ENCODE assay signal across 13 cellular contexts in the genomic region with DNA sequence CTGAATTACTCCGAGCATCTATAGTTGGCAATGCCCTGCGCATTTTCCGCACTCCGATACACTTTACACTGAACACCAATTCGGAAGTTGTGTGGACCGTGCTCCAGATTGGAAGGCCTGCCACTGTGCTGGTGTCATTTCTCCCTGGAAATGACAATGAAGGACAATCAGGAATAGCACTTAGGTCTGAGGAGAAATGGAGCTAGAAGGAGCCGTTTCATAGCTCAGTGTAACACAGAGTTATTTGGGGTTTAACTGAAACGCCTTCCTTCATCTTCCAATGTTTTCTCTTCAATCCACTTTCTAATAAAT. TPM values are rescaled to one million over a fixed set of nuclear protein-coding genes. Genes with fewer than 3 reads are reported as not detected.
A peak's percentile ranks its signal among the peaks of the same experiment; 100 is the strongest.
DNase-seq lines count a peak whose midpoint lies in the region; ATAC-seq and TF ChIP-seq lines count a peak whose summit lies in the region.
"Had no signal": no experiment of that assay in that cellular context is flagged by ENCODE, and none has a peak within 500 bp of the region (broad histone marks: within the 10 kb centered on the region; RNA-seq: fewer than 3 reads in every experiment).

No MANE protein-coding gene starts in this region.

- H3K4me3 ChIP-seq in fibroblast of mammary gland (ENCODE audit: control insufficient read depth, low read depth, low read length) (peak overlapping the region; percentile 9), neural cell (ENCODE audit: low read length) (peak overlapping the region; percentile 89), uterus (peak overlapping the region; percentile 12 to 45)

- no peak overlapping the region for H2AFZ ChIP-seq in neural cell (ENCODE audit: low read depth, low read length)

- no peaks in the 10 kb centered on the region for H3K36me3 Mint-ChIP-seq in activated naive CD8-positive, alpha-beta T cell
- H3K36me3 Mint-ChIP-seq in activated naive CD8-positive, alpha-beta T cell treated with anti-CD3 and anti-CD28 coated beads, Interleukin-2, amount 50 U/mL, for 24 hours (ENCODE audit: low read depth), result no peaks in the 10 kb centered on the region

- H3K9ac ChIP-seq in neural cell (ENCODE audit: low read length), result peak overlapping the region; percentile 60

- H3K79me2 ChIP-seq in neural cell (replicated peaks; ENCODE audit: insufficient read depth, low read length), result no peaks in the 10 kb centered on the region

- TF ChIP-seq CTCF in fibroblast of mammary gland (conservative IDR thresholded peaks at IDR 0.05; ENCODE audit: control insufficient read depth, insufficient read depth, low read depth, low read length) (no peak), neural cell (IDR thresholded peaks at IDR 0.05; ENCODE audit: poor library complexity, severe bottlenecking) (no peak), uterus (IDR thresholded peaks at IDR 0.05) (no peak)

- no peaks in the 10 kb centered on the region for H4K20me1 ChIP-seq in neural cell (ENCODE audit: insufficient read depth)

- H3K9me2 ChIP-seq in neural cell (ENCODE audit: insufficient read depth, low read length), result no peaks in the 10 kb centered on the region

- no peak overlapping the region for H3K27ac Mint-ChIP-seq in activated naive CD8-positive, alpha-beta T cell
- no peak overlapping the region for H3K27ac Mint-ChIP-seq in activated naive CD8-positive, alpha-beta T cell treated with anti-CD3 and anti-CD28 coated beads, Interleukin-2, amount 50 U/mL, for 24 hours
- H3K27ac Mint-ChIP-seq: T-helper 1 cell treated with Interleukin-12 subunit alpha and Interleukin-12 subunit beta and Interleukin-4 antibody, amounts not matched to agents 30 μg/mL and 1 μg/mL, for 36 hours had no signal

- peaks cover 9% of the 10 kb centered on the region for H3K4me1 Mint-ChIP-seq in activated naive CD8-positive, alpha-beta T cell (ENCODE audit: low read depth)
- peaks cover 3% of the 10 kb centered on the region for H3K4me1 Mint-ChIP-seq in activated naive CD8-positive, alpha-beta T cell treated with anti-CD3 and anti-CD28 coated beads, Interleukin-2, amount 50 U/mL, for 24 hours

- H3K27ac ChIP-seq in neural cell (ENCODE audit: low read length) (no peak overlapping the region), uterus (no peak overlapping the region), substantia nigra (ENCODE audit: low read depth, low read length, poor library complexity, severe bottlenecking) (no peak overlapping the region)

- peaks cover 30% of the 10 kb centered on the region for H3K27me3 Mint-ChIP-seq in activated naive CD8-positive, alpha-beta T cell
- H3K27me3 Mint-ChIP-seq in activated naive CD8-positive, alpha-beta T cell treated with anti-CD3 and anti-CD28 coated beads, Interleukin-2, amount 50 U/mL, for 24 hours, result peaks cover 59% of the 10 kb centered on the region

- no peak for ATAC-seq in activated naive CD8-positive, alpha-beta T cell treated with anti-CD3 and anti-CD28 coated beads, Interleukin-2, amount 50 U/mL, for 24 hours
- ATAC-seq in HG02981 (IDR thresholded peaks at IDR 0.05; ENCODE audit: unreplicated experiment), result no peak
- no peak for ATAC-seq in HG03097 (IDR thresholded peaks at IDR 0.05; ENCODE audit: low FRiP score, unreplicated experiment)

- TF ChIP-seq EP300 in neural cell (conservative IDR thresholded peaks at IDR 0.05; ENCODE audit: poor library complexity, severe bottlenecking), result no peak

- no peak for TF ChIP-seq RAD21 in neural cell (conservative IDR thresholded peaks at IDR 0.05)

- H3K27me3 ChIP-seq in neural cell (ENCODE audit: insufficient read depth, low read depth, low read length), result peaks cover 36% of the 10 kb centered on the region
- peaks cover 0 to 2% of the 10 kb centered on the region in 2 donors for H3K27me3 ChIP-seq in uterus

- no peaks in the 10 kb centered on the region for H3K9me3 Mint-ChIP-seq in activated naive CD8-positive, alpha-beta T cell (ENCODE audit: low read depth)
- no peaks in the 10 kb centered on the region for H3K9me3 Mint-ChIP-seq in activated naive CD8-positive, alpha-beta T cell treated with anti-CD3 and anti-CD28 coated beads, Interleukin-2, amount 50 U/mL, for 24 hours
- H3K9me3 Mint-ChIP-seq: T-helper 1 cell treated with Interleukin-12 subunit alpha and Interleukin-12 subunit beta and Interleukin-4 antibody, amounts not matched to agents 30 μg/mL and 1 μg/mL, for 36 hours had no signal

- DNase-seq in activated naive CD8-positive, alpha-beta T cell treated with anti-CD3 and anti-CD28 coated beads, Interleukin-2, amount 50 U/mL, for 24 hours, result no peak
- DNase-seq in fibroblast of mammary gland (ENCODE audit: low read depth) (no peak), uterus (no peak), substantia nigra (lab: John Stamatoyannopoulos, UW) (no peak)
- DNase-seq: 8988T, NCI-H446 had no signal

- H3K4me3 Mint-ChIP-seq in activated naive CD8-positive, alpha-beta T cell, result peak overlapping the region; percentile 59
- H3K4me3 Mint-ChIP-seq in activated naive CD8-positive, alpha-beta T cell treated with anti-CD3 and anti-CD28 coated beads, Interleukin-2, amount 50 U/mL, for 24 hours, result no peak overlapping the region
- H3K4me3 Mint-ChIP-seq: T-helper 1 cell treated with Interleukin-12 subunit alpha and Interleukin-12 subunit beta and Interleukin-4 antibody, amounts not matched to agents 30 μg/mL and 1 μg/mL, for 36 hours had no signal

- H3K36me3 ChIP-seq in neural cell (ENCODE audit: insufficient read depth, low read length) (no peaks in the 10 kb centered on the region), uterus (no peaks in the 10 kb centered on the region)

- peak overlapping the region; percentile 60 for H3K4me2 ChIP-seq in neural cell (ENCODE audit: low read length)

- no peaks in the 10 kb centered on the region for H3F3A ChIP-seq in neural cell (ENCODE audit: insufficient read depth, low read length, poor library complexity, severe bottlenecking)

- H3K9me3 ChIP-seq in neural cell (ENCODE audit: low read length) (no peaks in the 10 kb centered on the region), uterus (no peaks in the 10 kb centered on the region)

- no peaks in the 10 kb centered on the region for H3K4me1 ChIP-seq in uterus

- intact Hi-C loops in uterus (cut with DNase I; ENCODE audit: low total_unique reads), result no loop called here

- no peak for TF ChIP-seq POLR2A in uterus (IDR thresholded peaks at IDR 0.05)

TF ChIP-seq in neural cell, 6 proteins besides CTCF, POLR2A, EP300 and RAD21:
- TF ChIP-seq MXI1 (conservative IDR thresholded peaks at IDR 0.05; ENCODE audit: poor library complexity, severe bottlenecking) (no peak), SMC3 (conservative IDR thresholded peaks at IDR 0.05; ENCODE audit: poor library complexity) (no peak), EZH2 (IDR thresholded peaks at IDR 0.05; ENCODE audit: borderline replicate concordance, insufficient read depth, low read length, poor library complexity, severe bottlenecking) (no peak), TAF1 (IDR thresholded peaks at IDR 0.05; ENCODE audit: low read depth) (no peak), POLR2AphosphoS5 (IDR thresholded peaks at IDR 0.05) (no peak)
- TF ChIP-seq, protein P1, sequence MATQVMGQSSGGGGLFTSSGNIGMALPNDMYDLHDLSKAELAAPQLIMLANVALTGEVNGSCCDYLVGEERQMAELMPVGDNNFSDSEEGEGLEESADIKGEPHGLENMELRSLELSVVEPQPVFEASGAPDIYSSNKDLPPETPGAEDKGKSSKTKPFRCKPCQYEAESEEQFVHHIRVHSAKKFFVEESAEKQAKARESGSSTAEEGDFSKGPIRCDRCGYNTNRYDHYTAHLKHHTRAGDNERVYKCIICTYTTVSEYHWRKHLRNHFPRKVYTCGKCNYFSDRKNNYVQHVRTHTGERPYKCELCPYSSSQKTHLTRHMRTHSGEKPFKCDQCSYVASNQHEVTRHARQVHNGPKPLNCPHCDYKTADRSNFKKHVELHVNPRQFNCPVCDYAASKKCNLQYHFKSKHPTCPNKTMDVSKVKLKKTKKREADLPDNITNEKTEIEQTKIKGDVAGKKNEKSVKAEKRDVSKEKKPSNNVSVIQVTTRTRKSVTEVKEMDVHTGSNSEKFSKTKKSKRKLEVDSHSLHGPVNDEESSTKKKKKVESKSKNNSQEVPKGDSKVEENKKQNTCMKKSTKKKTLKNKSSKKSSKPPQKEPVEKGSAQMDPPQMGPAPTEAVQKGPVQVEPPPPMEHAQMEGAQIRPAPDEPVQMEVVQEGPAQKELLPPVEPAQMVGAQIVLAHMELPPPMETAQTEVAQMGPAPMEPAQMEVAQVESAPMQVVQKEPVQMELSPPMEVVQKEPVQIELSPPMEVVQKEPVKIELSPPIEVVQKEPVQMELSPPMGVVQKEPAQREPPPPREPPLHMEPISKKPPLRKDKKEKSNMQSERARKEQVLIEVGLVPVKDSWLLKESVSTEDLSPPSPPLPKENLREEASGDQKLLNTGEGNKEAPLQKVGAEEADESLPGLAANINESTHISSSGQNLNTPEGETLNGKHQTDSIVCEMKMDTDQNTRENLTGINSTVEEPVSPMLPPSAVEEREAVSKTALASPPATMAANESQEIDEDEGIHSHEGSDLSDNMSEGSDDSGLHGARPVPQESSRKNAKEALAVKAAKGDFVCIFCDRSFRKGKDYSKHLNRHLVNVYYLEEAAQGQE (IDR thresholded peaks at IDR 0.05; ENCODE audit: borderline replicate concordance), result no peak

RNA-seq across cellular contexts. Expression of a gene that starts 0.5 kb away (rescaled TPM):
- polyA plus RNA-seq in neural cell, result 0.35 TPM in 1 of 2 replicates, not detected in the other
- 0.35 TPM in 1 of 2 replicates, not detected in the other for polyA minus RNA-seq in neural cell
- 1 to 10 TPM in 1 of 4 donors, not detected in 3; 3.9 TPM for total RNA-seq in uterus
- total RNA-seq: Daoy, myocyte had no signal

RNA-seq across cellular contexts. Expression of a gene that starts 11.1 kb away (rescaled TPM):
- polyA plus RNA-seq in neural cell, result not detected in 2 replicates
- polyA minus RNA-seq in neural cell, result not detected in 2 replicates
- 1 to 10 TPM in 1 of 4 donors, not detected in 3; 2.3 TPM for total RNA-seq in uterus
- total RNA-seq: Daoy, myocyte had no signal

RNA-seq across cellular contexts. Expression of a gene that starts 48.0 kb away (rescaled TPM):
- polyA plus RNA-seq in neural cell, result 0.84 and 0.92 TPM in 2 replicates
- polyA minus RNA-seq in neural cell, result 1.2 TPM in 2 replicates
- total RNA-seq in uterus, result 1 to 10 TPM in 2 of 4 donors, under 1 TPM in 2; under 0.01 to 1.5 (median 0.75) TPM
- total RNA-seq: Daoy had no signal

RNA-seq across cellular contexts. Expression of a gene that starts 57.5 kb away (rescaled TPM):
- polyA plus RNA-seq in neural cell, result not detected in 2 replicates
- not detected in 2 replicates for polyA minus RNA-seq in neural cell
- total RNA-seq in uterus, result under 1 TPM in 1 of 4 donors, not detected in 3; under 0.01 TPM
- total RNA-seq: Daoy, myocyte had no signal

Comparison
In these comparisons a context has a peak if more than half of its experiments do, and no peak if none do; other contexts are left out.
1. H3K4me3 ChIP-seq: peak in every context shown above with its lines; median percentile 89 in neural cell; 28 in uterus; 9 in fibroblast of mammary gland.